20 cellular contexts compared by ENCODE assay signal in genomic region chr5:175894251-175894650, GRCh38. TPM values are rescaled to one million over a fixed set of nuclear protein-coding genes. Genes with fewer than 3 reads are reported as not detected.
A peak's percentile ranks its signal among the peaks of the same experiment; 100 is the strongest.
DNase-seq lines count a peak whose midpoint lies in the region; ATAC-seq and TF ChIP-seq lines count a peak whose summit lies in the region.
"Had no signal": no experiment of that assay in that cellular context is flagged by ENCODE, and none has a peak within 500 bp of the region (broad histone marks: within the 10 kb centered on the region; RNA-seq: fewer than 3 reads in every experiment).

No MANE protein-coding gene starts in this region.

- no peaks in the 10 kb centered on the region for H3K36me3 ChIP-seq in upper lobe of right lung
- H3K36me3 ChIP-seq: HAP-1, MG63 had no signal

- H3K27ac Mint-ChIP-seq in natural killer cell treated with Interleukin-12 subunit alpha and Interleukin-12 subunit beta and Interleukin-15 and Interleukin-18, amount 100 ng/mL, for 72 hours = no peak overlapping the region
- no peak overlapping the region for H3K27ac Mint-ChIP-seq in natural killer cell
- peak overlapping the region; percentile 80 for H3K27ac Mint-ChIP-seq in WTC11

- CTCF ChIA-PET in WTC11 (lab: Charles Lee) = interaction anchor here (7.2 kb wide), 1 partner anchor 165 kb away, joined by 41 read pairs; no protein-coding TSS in a partner anchor

- no peaks in the 10 kb centered on the region for H3K36me3 Mint-ChIP-seq in natural killer cell treated with Interleukin-12 subunit alpha and Interleukin-12 subunit beta and Interleukin-15 and Interleukin-18, amount 100 ng/mL, for 72 hours
- H3K36me3 Mint-ChIP-seq in natural killer cell (no peaks in the 10 kb centered on the region), WTC11 (no peaks in the 10 kb centered on the region)

- H3K27ac ChIP-seq in upper lobe of right lung = no peak overlapping the region
- H3K27ac ChIP-seq: HL-60 had no signal

- H3K4me1 Mint-ChIP-seq in natural killer cell treated with Interleukin-12 subunit alpha and Interleukin-12 subunit beta and Interleukin-15 and Interleukin-18, amount 100 ng/mL, for 72 hours (ENCODE audit: low read depth in 2 of 2) = peaks cover 16 to 18% of the 10 kb centered on the region in 2 donors
- H3K4me1 Mint-ChIP-seq in natural killer cell (peaks cover 7 to 29% of the 10 kb centered on the region in 2 donors), WTC11 (peaks cover 19% of the 10 kb centered on the region)

- H3K4me3 Mint-ChIP-seq in natural killer cell treated with Interleukin-12 subunit alpha and Interleukin-12 subunit beta and Interleukin-15 and Interleukin-18, amount 100 ng/mL, for 72 hours = peak overlapping the region; percentile 42
- no peak overlapping the region for H3K4me3 Mint-ChIP-seq in natural killer cell
- no peak overlapping the region for H3K4me3 Mint-ChIP-seq in WTC11

- H3K9me3 Mint-ChIP-seq in natural killer cell treated with Interleukin-12 subunit alpha and Interleukin-12 subunit beta and Interleukin-15 and Interleukin-18, amount 100 ng/mL, for 72 hours = no peaks in the 10 kb centered on the region
- H3K9me3 Mint-ChIP-seq in natural killer cell = no peaks in the 10 kb centered on the region
- peaks cover 3% of the 10 kb centered on the region; the same call in 1 of the 2 replicates for H3K9me3 Mint-ChIP-seq in WTC11

- peak; percentile 49 for DNase-seq in natural killer cell treated with Interleukin-12 subunit alpha and Interleukin-12 subunit beta and Interleukin-15 and Interleukin-18, amount 100 ng/mL, for 72 hours (ENCODE audit: low spot score)
- DNase-seq in natural killer cell (no peak), WTC11 (ENCODE audit: low spot score) (no peak), myocyte (ENCODE audit: low read depth) (peak; percentile 78), HUDEP-2 (lab: John Stamatoyannopoulos, UW; ENCODE audit: unreplicated experiment in 76 of 76) (no peak), mucosa of gallbladder (ENCODE audit: low spot score) (no peak), upper lobe of right lung (no peak)
- DNase-seq: DND-41, IMR-90, MG63, NCI-H146, NCI-H510A treated with DMSO at 0.1 percent for 48 hours, NCI-H774, SHP77 had no signal

- ATAC-seq in natural killer cell treated with Interleukin-12 subunit alpha and Interleukin-12 subunit beta and Interleukin-15 and Interleukin-18, amount 100 ng/mL, for 72 hours = no peak
- ATAC-seq in natural killer cell = no peak
- ATAC-seq in WTC11 = no peak
- ATAC-seq in GM21381 (IDR thresholded peaks at IDR 0.05; ENCODE audit: unreplicated experiment) = no peak
- no peak for ATAC-seq in upper lobe of right lung

- POLR2A ChIA-PET in WTC11 (lab: Charles Lee) = no interaction called here

- no peak for TF ChIP-seq CTCF in natural killer cell (IDR thresholded peaks at IDR 0.05)
- no peak for TF ChIP-seq CTCF in WTC11 (IDR thresholded peaks at IDR 0.05)
- no peak for TF ChIP-seq CTCF in upper lobe of right lung (IDR thresholded peaks at IDR 0.05)

- peaks cover 0 to 7% of the 10 kb centered on the region in 2 donors for H3K27me3 Mint-ChIP-seq in natural killer cell treated with Interleukin-12 subunit alpha and Interleukin-12 subunit beta and Interleukin-15 and Interleukin-18, amount 100 ng/mL, for 72 hours
- H3K27me3 Mint-ChIP-seq in natural killer cell (ENCODE audit: low read depth in 2 of 2) (peaks cover 0 to 12% of the 10 kb centered on the region in 2 donors), WTC11 (ENCODE audit: low read depth) (no peaks in the 10 kb centered on the region)

- intact Hi-C loops in natural killer cell (cut with micrococcal nuclease) = no loop called here
- intact Hi-C loops in upper lobe of right lung (cut with DNase I) = no loop called here

- H3K4me1 ChIP-seq in upper lobe of right lung = no peaks in the 10 kb centered on the region
- H3K4me1 ChIP-seq: HAP-1 had no signal

- no peaks in the 10 kb centered on the region for H3K27me3 ChIP-seq in upper lobe of right lung
- H3K27me3 ChIP-seq: MG63 had no signal

- no peaks in the 10 kb centered on the region for H3K9me3 ChIP-seq in upper lobe of right lung
- H3K9me3 ChIP-seq: HAP-1, MG63, SK-N-SH had no signal

- no peak overlapping the region for H3K4me3 ChIP-seq in upper lobe of right lung
- H3K4me3 ChIP-seq: HAP-1, MG63 had no signal

TF ChIP-seq in WTC11, 78 proteins besides CTCF, POLR2A, EP300 and RAD21 (continues in another document):
- TF ChIP-seq MYBL2 (CRISPR knock-in tag; IDR thresholded peaks at IDR 0.05) (no peak), SMAD4 (CRISPR knock-in tag; IDR thresholded peaks at IDR 0.05) (no peak), USF2 (CRISPR knock-in tag; IDR thresholded peaks at IDR 0.05) (no peak), NR3C1 (CRISPR knock-in tag; conservative IDR thresholded peaks at IDR 0.05; ENCODE audit: low read depth) (no peak), FOXJ3 (CRISPR knock-in tag; IDR thresholded peaks at IDR 0.05; ENCODE audit: borderline replicate concordance) (no peak), TP53 (CRISPR knock-in tag; IDR thresholded peaks at IDR 0.05) (no peak), ZNF423 (CRISPR knock-in tag; IDR thresholded peaks at IDR 0.05) (no peak)
- TF ChIP-seq, protein P1, sequence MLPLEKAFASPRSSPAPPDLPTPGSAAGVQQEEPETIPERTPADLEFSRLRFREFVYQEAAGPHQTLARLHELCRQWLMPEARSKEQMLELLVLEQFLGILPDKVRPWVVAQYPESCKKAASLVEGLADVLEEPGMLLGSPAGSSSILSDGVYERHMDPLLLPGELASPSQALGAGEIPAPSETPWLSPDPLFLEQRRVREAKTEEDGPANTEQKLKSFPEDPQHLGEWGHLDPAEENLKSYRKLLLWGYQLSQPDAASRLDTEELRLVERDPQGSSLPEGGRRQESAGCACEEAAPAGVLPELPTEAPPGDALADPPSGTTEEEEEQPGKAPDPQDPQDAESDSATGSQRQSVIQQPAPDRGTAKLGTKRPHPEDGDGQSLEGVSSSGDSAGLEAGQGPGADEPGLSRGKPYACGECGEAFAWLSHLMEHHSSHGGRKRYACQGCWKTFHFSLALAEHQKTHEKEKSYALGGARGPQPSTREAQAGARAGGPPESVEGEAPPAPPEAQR (CRISPR knock-in tag; IDR thresholded peaks at IDR 0.05) = no peak
- TF ChIP-seq, protein P2, sequence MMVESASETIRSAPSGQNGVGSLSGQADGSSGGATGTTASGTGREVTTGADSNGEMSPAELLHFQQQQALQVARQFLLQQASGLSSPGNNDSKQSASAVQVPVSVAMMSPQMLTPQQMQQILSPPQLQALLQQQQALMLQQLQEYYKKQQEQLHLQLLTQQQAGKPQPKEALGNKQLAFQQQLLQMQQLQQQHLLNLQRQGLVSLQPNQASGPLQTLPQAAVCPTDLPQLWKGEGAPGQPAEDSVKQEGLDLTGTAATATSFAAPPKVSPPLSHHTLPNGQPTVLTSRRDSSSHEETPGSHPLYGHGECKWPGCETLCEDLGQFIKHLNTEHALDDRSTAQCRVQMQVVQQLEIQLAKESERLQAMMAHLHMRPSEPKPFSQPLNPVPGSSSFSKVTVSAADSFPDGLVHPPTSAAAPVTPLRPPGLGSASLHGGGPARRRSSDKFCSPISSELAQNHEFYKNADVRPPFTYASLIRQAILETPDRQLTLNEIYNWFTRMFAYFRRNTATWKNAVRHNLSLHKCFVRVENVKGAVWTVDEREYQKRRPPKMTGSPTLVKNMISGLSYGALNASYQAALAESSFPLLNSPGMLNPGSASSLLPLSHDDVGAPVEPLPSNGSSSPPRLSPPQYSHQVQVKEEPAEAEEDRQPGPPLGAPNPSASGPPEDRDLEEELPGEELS (CRISPR knock-in tag; IDR thresholded peaks at IDR 0.05) = no peak
- TF ChIP-seq, protein P3, sequence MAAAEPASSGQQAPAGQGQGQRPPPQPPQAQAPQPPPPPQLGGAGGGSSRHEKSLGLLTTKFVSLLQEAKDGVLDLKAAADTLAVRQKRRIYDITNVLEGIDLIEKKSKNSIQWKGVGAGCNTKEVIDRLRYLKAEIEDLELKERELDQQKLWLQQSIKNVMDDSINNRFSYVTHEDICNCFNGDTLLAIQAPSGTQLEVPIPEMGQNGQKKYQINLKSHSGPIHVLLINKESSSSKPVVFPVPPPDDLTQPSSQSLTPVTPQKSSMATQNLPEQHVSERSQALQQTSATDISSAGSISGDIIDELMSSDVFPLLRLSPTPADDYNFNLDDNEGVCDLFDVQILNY (CRISPR knock-in tag; IDR thresholded peaks at IDR 0.05) = no peak

RNA-seq across cellular contexts. Expression of gene CPLX2, which starts 22.9 kb away (rescaled TPM):
- not detected for total RNA-seq in natural killer cell treated with Interleukin-12 subunit alpha and Interleukin-12 subunit beta and Interleukin-15 and Interleukin-18, amount 100 ng/mL, for 72 hours
- total RNA-seq in natural killer cell (not detected), WTC11 (2021) (0.92 to 3.0 TPM (median 1.3 TPM) in 3 replicates), myocyte (0.68 TPM in 1 of 2 replicates, not detected in the other), mucosa of gallbladder (0.52 TPM), upper lobe of right lung (not detected)
- not detected for polyA plus RNA-seq in myocyte (2012)
- total RNA-seq: HT1080, IMR-90, OCI-LY7 had no signal
- polyA plus RNA-seq: IMR-90 had no signal

Comparison
In these comparisons a context has a peak if more than half of its experiments do, and no peak if none do; other contexts are left out.
1. DNase-seq: peak in natural killer cell treated with Interleukin-12 subunit alpha and Interleukin-12 subunit beta and Interleukin-15 and Interleukin-18, amount 100 ng/mL, for 72 hours (single experiment) and myocyte (single experiment); none in natural killer cell (single experiment), WTC11 (single experiment), HUDEP-2 (0 of 76), mucosa of gallbladder (single experiment) and upper lobe of right lung (single experiment).